ENCODE assay signal across 18 cellular contexts in the genomic region with DNA sequence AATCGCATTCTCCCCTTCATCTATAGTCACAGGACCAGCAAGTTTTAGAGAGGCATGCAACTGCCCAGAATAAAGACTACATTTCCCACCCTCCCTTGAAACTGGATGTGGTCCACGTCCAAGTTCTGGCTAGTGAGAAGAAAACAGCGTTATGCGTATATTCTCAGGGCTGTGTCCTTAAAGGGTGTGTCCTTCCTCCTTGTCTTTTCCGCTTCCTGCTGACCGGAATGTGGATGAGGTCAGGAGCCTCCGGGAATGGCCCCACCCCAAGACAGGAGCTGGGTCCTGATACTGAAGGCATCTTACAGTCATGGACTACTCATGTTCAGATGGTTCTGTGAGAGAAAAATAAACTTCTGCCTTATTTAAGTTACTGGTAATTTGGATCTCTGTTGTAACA. TPM values are rescaled to one million over a fixed set of nuclear protein-coding genes. Genes with fewer than 3 reads are reported as not detected.
A peak's percentile ranks its signal among the peaks of the same experiment; 100 is the strongest.
DNase-seq lines count a peak whose midpoint lies in the region; ATAC-seq, FAIRE-seq and TF ChIP-seq lines count a peak whose summit lies in the region.
"Had no signal": no experiment of that assay in that cellular context is flagged by ENCODE, and none has a peak within 500 bp of the region (broad histone marks: within the 10 kb centered on the region; RNA-seq: fewer than 3 reads in every experiment).

No MANE protein-coding gene starts in this region.

- H3K36me3 ChIP-seq in bronchial epithelial cell (ENCODE audit: control insufficient read depth, insufficient read depth, low read length) (no peaks in the 10 kb centered on the region), left ventricle myocardium inferior (no peaks in the 10 kb centered on the region), spleen (no peaks in the 10 kb centered on the region), H7 (replicated peaks; ENCODE audit: control insufficient read depth, insufficient read depth, low read length) (no peaks in the 10 kb centered on the region)

- no peak for TF ChIP-seq POLR2A in spleen (IDR thresholded peaks at IDR 0.05)

- peaks cover 12% of the 10 kb centered on the region for H3K4me1 ChIP-seq in left ventricle myocardium inferior
- no peaks in the 10 kb centered on the region for H3K4me1 ChIP-seq in spleen

- H3K27me3 ChIP-seq in bronchial epithelial cell (ENCODE audit: control insufficient read depth, insufficient read depth, low read length) (no peaks in the 10 kb centered on the region), left ventricle myocardium inferior (ENCODE audit: low read depth) (peaks cover 1% of the 10 kb centered on the region), spleen (replicated peaks in 1 of 7) (no peaks in the 10 kb centered on the region), H7 (ENCODE audit: control insufficient read depth, insufficient read depth, low read length) (no peaks in the 10 kb centered on the region)

- no peak overlapping the region for H3K4me3 ChIP-seq in bronchial epithelial cell (ENCODE audit: low read depth, low read length)
- no peak overlapping the region for H3K4me3 ChIP-seq in left ventricle myocardium inferior
- no peak overlapping the region for H3K4me3 ChIP-seq in spleen
- no peak overlapping the region for H3K4me3 ChIP-seq in H7 (ENCODE audit: insufficient read depth, low read depth, low read length)

- intact Hi-C loops in left ventricle myocardium inferior (cut with micrococcal nuclease) = no loop called here
- intact Hi-C loops in spleen (cut with DNase I; ENCODE audit: low total_unique reads) = no loop called here

- TF ChIP-seq CTCF in bronchial epithelial cell (IDR thresholded peaks at IDR 0.05; ENCODE audit: insufficient read depth, low read length, severe bottlenecking) (no peak), left ventricle myocardium inferior (IDR thresholded peaks at IDR 0.05; ENCODE audit: borderline replicate concordance) (no peak), spleen (IDR thresholded peaks at IDR 0.05 in 8 of 11, conservative IDR thresholded peaks at IDR 0.05 in 3 of 11) (no peak)

- H3K27ac ChIP-seq in left ventricle myocardium inferior (replicated peaks) (peak overlapping the region; percentile 69), spleen (peak overlapping the region in 5 of 8 donors; percentile 33 to 63 (median 40))
- H3K27ac ChIP-seq: C4-2B had no signal

- no peak for FAIRE-seq in HTR-8/SVneo (lab: Jason Lieb, UNC)
- FAIRE-seq in bronchial epithelial cell (lab: Jason Lieb, UNC) = no peak
- FAIRE-seq: G401.6, GM18507 had no signal

- H3K9me3 ChIP-seq in left ventricle myocardium inferior (replicated peaks) (peaks cover 19% of the 10 kb centered on the region), spleen (peaks cover 0 to 5% (median 0%) of the 10 kb centered on the region in 8 donors)

- WGBS in spleen, 5 donors = 59 to 72% (median 66%) methylated on average over 7 of the region's 7 CpGs

- DNase-seq in HTR-8/SVneo (ENCODE audit: insufficient read length, low spot score) = peak; percentile 18
- peak; percentile 54 for DNase-seq in bronchial epithelial cell (ENCODE audit: low read depth)
- DNase-seq in left ventricle myocardium inferior = peak; percentile 50
- no peak for DNase-seq in spleen
- no peak for DNase-seq in H7
- DNase-seq in activated naive CD4-positive, alpha-beta T cell treated with Interleukin-2 at 50 U/mL for 16 hours = no peak
- no peak for DNase-seq in superior temporal gyrus (ENCODE audit: extremely low spot score)
- DNase-seq: activated CD4-positive, alpha-beta T cell treated with anti-CD3 and anti-CD28 coated beads, Interleukin-2, amount 50 U/mL, for 48 hours; activated gamma-delta T cell; central memory CD4-positive, alpha-beta T cell; NCI-H146; NCI-H526; stimulated activated naive CD4-positive, alpha-beta T cell treated with Interleukin-2 at 50 U/mL for 16 hours; T1000 had no signal

- no peak for ATAC-seq in HG03039 (IDR thresholded peaks at IDR 0.05; ENCODE audit: unreplicated experiment)

RNA-seq across cellular contexts. Expression of a gene that starts 20.2 kb away (rescaled TPM):
- 2.1 and 2.9 TPM in 2 replicates for total RNA-seq in bronchial epithelial cell
- total RNA-seq in left ventricle myocardium inferior = 1.8 TPM
- 10 to 100 TPM; 25.9 to 46.6 (median 32.6) TPM for total RNA-seq in spleen
- 10 to 100 TPM in 2 of 3 donors, 1 to 10 TPM in 1; 8.5 to 15.4 (median 11.9) TPM for polyA plus RNA-seq in spleen
- total RNA-seq in H7 (2014; rRNA removed; shearing (Covaris generic)) = 99.4 and 122 TPM in 2 replicates

Comparison
In these comparisons a context has a peak if more than half of its experiments do, and no peak if none do; other contexts are left out.
1. DNase-seq: peak in HTR-8/SVneo (single experiment), bronchial epithelial cell (single experiment) and left ventricle myocardium inferior (single experiment); none in spleen (single experiment), H7 (single experiment), activated naive CD4-positive, alpha-beta T cell treated with Interleukin-2 at 50 U/mL for 16 hours (single experiment) and superior temporal gyrus (single experiment).